Comparison of ENCODE assay signal across 27 cellular contexts in genomic region chr9:19666575-19666974, GRCh38.
"Had no signal": no experiment of that assay in that cellular context is flagged by ENCODE, and none has a peak within 500 bp of the region (broad histone marks: within the 10 kb centered on the region; RNA-seq: fewer than 3 reads in every experiment).

No MANE protein-coding gene starts in this region.

- H3K4me3 ChIP-seq: coronary artery, esophagus squamous epithelium, heart left ventricle had no signal

- H3K36me3 ChIP-seq: brain microvascular endothelial cell, esophagus squamous epithelium, heart left ventricle, WERI-Rb-1 had no signal

- H3K4me1 ChIP-seq: esophagus squamous epithelium, heart left ventricle had no signal

- H3K27me3 ChIP-seq: brain microvascular endothelial cell had no signal

- H3K27ac ChIP-seq: brain microvascular endothelial cell, coronary artery, epithelial cell of prostate, esophagus squamous epithelium, heart left ventricle, WERI-Rb-1 had no signal

- DNase-seq: activated B cell treated with CpG ODN at 0.5 μM for 24 hours; activated CD4-positive, alpha-beta T cell treated with anti-CD3 and anti-CD28 coated beads for 48 hours; activated CD4-positive, alpha-beta T cell treated with anti-CD3 and anti-CD28 coated beads, Interleukin-2, amount 50 U/mL, for 1 hour; activated CD4-positive, alpha-beta T cell treated with anti-CD3 and anti-CD28 coated beads, Interleukin-2, amount 50 U/mL, for 48 hours; activated CD8-positive, alpha-beta memory T cell treated with anti-CD3 and anti-CD28 coated beads for 24 hours; activated CD8-positive, alpha-beta T cell treated with anti-CD3 and anti-CD28 coated beads for 36 hours; activated effector memory CD4-positive, alpha-beta T cell treated with Interleukin-2 at 50 U/mL for 16 hours; activated gamma-delta T cell treated with Interleukin-2 at 50 U/mL for 16 hours; activated naive CD4-positive, alpha-beta T cell treated with anti-CD3 and anti-CD28 coated beads, Interleukin-2, amount 50 U/mL, for 16 hours; activated naive CD4-positive, alpha-beta T cell treated with Interleukin-2 at 50 U/mL for 16 hours; activated T-cell treated with anti-CD3 and anti-CD28 coated beads, Interleukin-2, amount 50 U/mL, for 4 hours; amniotic stem cell; anterior cingulate cortex; brain microvascular endothelial cell; dermis blood vessel endothelial cell; effector CD8-positive, alpha-beta T cell; esophagus squamous epithelium; glutamatergic neuron; heart left ventricle; T-helper 1 cell; T-helper 17 cell; T1000; WERI-Rb-1 had no signal

- H3K9me3 ChIP-seq: esophagus squamous epithelium, heart left ventricle had no signal

- ATAC-seq: activated CD4-positive, CD25-positive, alpha-beta regulatory T cell treated with anti-CD3 and anti-CD28 coated beads, Interleukin-2, amount 50 U/mL, for 24 hours; activated CD8-positive, alpha-beta T cell treated with anti-CD3 and anti-CD28 coated beads for 36 hours; activated T-cell treated with anti-CD3 and anti-CD28 coated beads, Interleukin-2, amount 50 U/mL, for 4 hours; activated T-helper 17 cell treated with anti-CD3 and anti-CD28 coated beads, Interleukin-2, amount 50 U/mL, for 72 hours; heart left ventricle; T-helper 17 cell had no signal
